Comparison of ENCODE assay signal across 24 cellular contexts in the genomic region with DNA sequence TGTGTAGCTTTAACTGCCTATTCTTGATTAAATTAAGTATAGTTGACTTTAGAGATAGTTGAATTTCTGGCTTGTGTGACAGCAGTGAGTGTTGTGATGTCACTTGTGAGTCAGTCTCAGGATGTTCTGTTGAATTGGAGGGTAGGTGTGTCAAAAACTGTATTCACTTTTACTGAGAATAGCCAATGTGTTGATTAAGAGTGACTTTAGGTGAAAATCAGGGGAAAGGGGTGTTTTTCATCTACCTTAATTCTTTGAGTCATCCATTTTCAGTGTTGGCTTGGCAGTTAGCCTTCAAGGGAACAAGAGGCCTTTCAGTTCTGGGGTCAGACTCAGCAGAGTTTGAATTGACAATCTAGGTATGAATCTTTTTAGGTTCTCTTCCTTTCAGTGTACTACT.
DNase-seq lines count a peak whose midpoint lies in the region; TF ChIP-seq lines count a peak whose summit lies in the region.
"Had no signal": no experiment of that assay in that cellular context is flagged by ENCODE, and none has a peak within 500 bp of the region (broad histone marks: within the 10 kb centered on the region; RNA-seq: fewer than 3 reads in every experiment).

No MANE protein-coding gene starts in this region.

- no peaks in the 10 kb centered on the region for H3K36me3 ChIP-seq in colonic mucosa
- H3K36me3 ChIP-seq: lower lobe of right lung, ovary, WERI-Rb-1 had no signal

- no peak for TF ChIP-seq CTCF in colonic mucosa (IDR thresholded peaks at IDR 0.05)

- H3K4me3 Mint-ChIP-seq in activated naive CD8-positive, alpha-beta T cell, result peak overlapping the region; percentile 1
- no peak overlapping the region for H3K4me3 Mint-ChIP-seq in activated naive CD8-positive, alpha-beta T cell treated with anti-CD3 and anti-CD28 coated beads for 36 hours
- H3K4me3 Mint-ChIP-seq: dendritic cell treated with granulocyte-macrophage colony-stimulating factor and Interleukin-4, amounts not matched to agents 40 ng/mL and 50 ng/mL, for 4 days; nephron progenitor cell had no signal

- H3K9ac ChIP-seq in colonic mucosa (ENCODE audit: low read depth in 2 of 2, low read length in 2 of 2), result no peak overlapping the region

- H3K27me3 ChIP-seq in colonic mucosa, result no peaks in the 10 kb centered on the region
- H3K27me3 ChIP-seq: ovary, right atrium auricular region, tibial nerve had no signal

- H3K27ac ChIP-seq in colonic mucosa, result no peak overlapping the region
- H3K27ac ChIP-seq: HL-60, lower lobe of right lung, ovary, right atrium auricular region, SK-N-MC, tibial nerve, WERI-Rb-1 had no signal

- intact Hi-C loops in colonic mucosa (cut with DNase I), result no loop called here

- no peak overlapping the region for H3K27ac Mint-ChIP-seq in activated naive CD8-positive, alpha-beta T cell
- H3K27ac Mint-ChIP-seq in activated naive CD8-positive, alpha-beta T cell treated with anti-CD3 and anti-CD28 coated beads for 36 hours, result no peak overlapping the region
- H3K27ac Mint-ChIP-seq: dendritic cell treated with granulocyte-macrophage colony-stimulating factor and Interleukin-4, amounts not matched to agents 40 ng/mL and 50 ng/mL, for 4 days; nephron progenitor cell had no signal

- H3K4me1 ChIP-seq in colonic mucosa, result no peaks in the 10 kb centered on the region
- H3K4me1 ChIP-seq: right atrium auricular region had no signal

- H3K9me3 ChIP-seq in colonic mucosa, result no peaks in the 10 kb centered on the region
- H3K9me3 ChIP-seq: lower lobe of right lung, mucosa of descending colon, ovary, right atrium auricular region, tibial nerve had no signal

- H3K9me3 Mint-ChIP-seq in activated naive CD8-positive, alpha-beta T cell (ENCODE audit: low read depth), result no peaks in the 10 kb centered on the region
- peaks cover 1% of the 10 kb centered on the region for H3K9me3 Mint-ChIP-seq in activated naive CD8-positive, alpha-beta T cell treated with anti-CD3 and anti-CD28 coated beads for 36 hours
- H3K9me3 Mint-ChIP-seq: dendritic cell treated with granulocyte-macrophage colony-stimulating factor and Interleukin-4, amounts not matched to agents 40 ng/mL and 50 ng/mL, for 4 days; nephron progenitor cell had no signal

- H3K36me3 Mint-ChIP-seq in activated naive CD8-positive, alpha-beta T cell, result peaks cover 33% of the 10 kb centered on the region
- H3K36me3 Mint-ChIP-seq in activated naive CD8-positive, alpha-beta T cell treated with anti-CD3 and anti-CD28 coated beads for 36 hours, result peaks cover 48% of the 10 kb centered on the region

- H3K27me3 Mint-ChIP-seq in activated naive CD8-positive, alpha-beta T cell, result no peaks in the 10 kb centered on the region
- no peaks in the 10 kb centered on the region for H3K27me3 Mint-ChIP-seq in activated naive CD8-positive, alpha-beta T cell treated with anti-CD3 and anti-CD28 coated beads for 36 hours
- H3K27me3 Mint-ChIP-seq: dendritic cell treated with granulocyte-macrophage colony-stimulating factor and Interleukin-4, amounts not matched to agents 40 ng/mL and 50 ng/mL, for 4 days had no signal

- peaks cover 58% of the 10 kb centered on the region for H3K4me1 Mint-ChIP-seq in activated naive CD8-positive, alpha-beta T cell (ENCODE audit: low read depth)
- H3K4me1 Mint-ChIP-seq in activated naive CD8-positive, alpha-beta T cell treated with anti-CD3 and anti-CD28 coated beads for 36 hours, result peaks cover 34% of the 10 kb centered on the region
- H3K4me1 Mint-ChIP-seq: nephron progenitor cell had no signal

- no peak overlapping the region for H3K4me3 ChIP-seq in colonic mucosa
- H3K4me3 ChIP-seq: lower lobe of right lung, mucosa of descending colon, ovary, right atrium auricular region, SK-N-MC, tibial nerve had no signal

- DNase-seq in NCI-H748 (lab: John Stamatoyannopoulos, UW; ENCODE audit: unreplicated experiment) (peak; percentile 31), NCI-H748 treated with DMSO at 0.1 percent for 48 hours (lab: John Stamatoyannopoulos, UW) (no peak), astrocyte of the hippocampus (ENCODE audit: low read depth, low spot score) (peak; percentile 21), colonic mucosa (no peak), T-helper 9 cell (no peak), DMS79 treated with DMSO at 0.1 percent for 48 hours (lab: John Stamatoyannopoulos, UW) (no peak)
- DNase-seq in activated naive CD8-positive, alpha-beta T cell treated with anti-CD3 and anti-CD28 coated beads for 36 hours, result no peak
- DNase-seq: 8988T; activated effector memory CD4-positive, alpha-beta T cell treated with Interleukin-2 at 50 U/mL for 16 hours; caudate nucleus; kidney glomerular epithelial cell; lower lobe of right lung; mucosa of descending colon; NCI-H187 treated with DMSO at 0.1 percent for 48 hours; NCI-H82; nephron progenitor cell; ovary; WERI-Rb-1 had no signal

Comparison
In these comparisons a context has a peak if more than half of its experiments do, and no peak if none do; other contexts are left out.
1. DNase-seq: peak in NCI-H748 (single experiment) and astrocyte of the hippocampus (single experiment); none in NCI-H748 treated with DMSO at 0.1 percent for 48 hours (single experiment), activated naive CD8-positive, alpha-beta T cell treated with anti-CD3 and anti-CD28 coated beads for 36 hours (single experiment), colonic mucosa (single experiment), T-helper 9 cell (single experiment) and DMS79 treated with DMSO at 0.1 percent for 48 hours (single experiment).